Comparison of ENCODE assay signal across 19 cellular contexts in genomic region chr4:70236125-70236524, GRCh38. TPM values are rescaled to one million over a fixed set of nuclear protein-coding genes. Genes with fewer than 3 reads are reported as not detected.
DNase-seq lines count a peak whose midpoint lies in the region; ATAC-seq and TF ChIP-seq lines count a peak whose summit lies in the region.
"Had no signal": no experiment of that assay in that cellular context is flagged by ENCODE, and none has a peak within 500 bp of the region (broad histone marks: within the 10 kb centered on the region; RNA-seq: fewer than 3 reads in every experiment).

No MANE protein-coding gene starts in this region.

- H3K4me1 Mint-ChIP-seq in mesothelial cell of epicardium, result peaks cover 27% of the 10 kb centered on the region
- H3K4me1 Mint-ChIP-seq: CD8-positive, alpha-beta memory T cell; H9 had no signal

- H3K27me3 ChIP-seq in RWPE2 (ENCODE audit: insufficient read depth, poor library complexity, severe bottlenecking) (no peaks in the 10 kb centered on the region), breast epithelium (no peaks in the 10 kb centered on the region)
- H3K27me3 ChIP-seq: BLaER1 had no signal

- TF ChIP-seq POLR2A in breast epithelium (IDR thresholded peaks at IDR 0.05), result no peak

- H3K27me3 Mint-ChIP-seq in mesothelial cell of epicardium (ENCODE audit: low read depth), result no peaks in the 10 kb centered on the region
- H3K27me3 Mint-ChIP-seq: CD8-positive, alpha-beta memory T cell had no signal

- no peak overlapping the region for H3K4me3 Mint-ChIP-seq in mesothelial cell of epicardium
- H3K4me3 Mint-ChIP-seq: CD8-positive, alpha-beta memory T cell; H9 had no signal

- peak overlapping the region; percentile 1 for H3K27ac Mint-ChIP-seq in mesothelial cell of epicardium
- H3K27ac Mint-ChIP-seq: CD8-positive, alpha-beta memory T cell; H9 had no signal

- H3K36me3 ChIP-seq in RWPE2 (ENCODE audit: low read depth) (no peaks in the 10 kb centered on the region), breast epithelium (no peaks in the 10 kb centered on the region)
- H3K36me3 ChIP-seq: BLaER1 had no signal

- H3K9me3 ChIP-seq in RWPE2 (ENCODE audit: severe bottlenecking), result no peaks in the 10 kb centered on the region
- no peaks in the 10 kb centered on the region for H3K9me3 ChIP-seq in breast epithelium
- H3K9me3 ChIP-seq: BLaER1, Caco-2 had no signal

- intact Hi-C loops in breast epithelium (cut with DNase I; ENCODE audit: low total_unique reads), result no loop called here

- no peak overlapping the region for H3K27ac ChIP-seq in RWPE2 (ENCODE audit: poor library complexity, severe bottlenecking)
- H3K27ac ChIP-seq in breast epithelium, result no peak overlapping the region
- H3K27ac ChIP-seq: BLaER1 had no signal

- no peaks in the 10 kb centered on the region for H3K36me3 Mint-ChIP-seq in mesothelial cell of epicardium
- H3K36me3 Mint-ChIP-seq: CD8-positive, alpha-beta memory T cell had no signal

- no peak overlapping the region for H3K4me3 ChIP-seq in RWPE2 (ENCODE audit: severe bottlenecking)
- no peak overlapping the region for H3K4me3 ChIP-seq in epithelial cell of esophagus (ENCODE audit: low read length)
- no peak overlapping the region for H3K4me3 ChIP-seq in breast epithelium
- H3K4me3 ChIP-seq: BLaER1, GM12878 had no signal

- TF ChIP-seq CTCF in RWPE2 (IDR thresholded peaks at IDR 0.05; ENCODE audit: poor library complexity, severe bottlenecking), result no peak
- TF ChIP-seq CTCF in epithelial cell of esophagus (IDR thresholded peaks at IDR 0.05; ENCODE audit: insufficient read depth, low read depth, low read length, missing control alignments), result no peak
- no peak for TF ChIP-seq CTCF in mesothelial cell of epicardium (IDR thresholded peaks at IDR 0.05; ENCODE audit: unreplicated experiment)
- no peak for TF ChIP-seq CTCF in breast epithelium (IDR thresholded peaks at IDR 0.05)

- DNase-seq in ELR (ENCODE audit: low read depth) (peak; percentile 47), RWPE2 (ENCODE audit: low spot score) (no peak), epithelial cell of esophagus (ENCODE audit: low read depth) (peak; percentile 11), mesothelial cell of epicardium (ENCODE audit: low spot score in 2 of 2, unreplicated experiment in 2 of 2) (no peak), breast epithelium (ENCODE audit: low spot score in 2 of 2) (no peak), activated T-cell treated with anti-CD3 and anti-CD28 coated beads for 4 hours (no peak), superior temporal gyrus (ENCODE audit: extremely low spot score) (no peak)
- DNase-seq: 8988T; AML-193; Caco-2; CD8-positive, alpha-beta memory T cell; GOT3; H9 had no signal

- H3K9me3 Mint-ChIP-seq in mesothelial cell of epicardium, result no peaks in the 10 kb centered on the region
- H3K9me3 Mint-ChIP-seq: H9 had no signal

- H3K4me1 ChIP-seq in RWPE2 (ENCODE audit: insufficient read depth, poor library complexity, severe bottlenecking) (no peaks in the 10 kb centered on the region), breast epithelium (no peaks in the 10 kb centered on the region)
- H3K4me1 ChIP-seq: BLaER1 had no signal

- ATAC-seq in RWPE2 (ENCODE audit: low read depth) (peak; percentile 42; the same call in 1 of the 3 replicates), GM21825 (IDR thresholded peaks at IDR 0.05; ENCODE audit: unreplicated experiment) (no peak)
- ATAC-seq: GM12878, HepG2 had no signal

RNA-seq across cellular contexts. Expression of gene CSN3, which starts 6.3 kb away (rescaled TPM):
- not detected in 3 replicates for total RNA-seq in mesothelial cell of epicardium
- 1 to 10 TPM in 1 of 3 donors, under 1 TPM in 1, not detected in 1; 0.66 to 4.1 TPM for total RNA-seq in breast epithelium
- total RNA-seq: Caco-2; CD8-positive, alpha-beta memory T cell; Daoy; G401; GM12878; H9; HepG2 had no signal

RNA-seq across cellular contexts. Expression of gene FDCSP, which starts 10.2 kb away (rescaled TPM):
- total RNA-seq in mesothelial cell of epicardium, result 0.72 to 1.5 TPM (median 0.75 TPM) in 3 replicates
- total RNA-seq in breast epithelium, result 10 to 100 TPM in 2 of 3 donors, not detected in 1; 13.4 to 78.2 TPM
- total RNA-seq: Caco-2; CD8-positive, alpha-beta memory T cell; G401; GM12878; H9; HepG2 had no signal

RNA-seq across cellular contexts. Expression of gene ODAM, which starts 40.6 kb away (rescaled TPM):
- total RNA-seq in mesothelial cell of epicardium (2.8 to 3.2 TPM (median 3.1 TPM) in 3 replicates), breast epithelium (1 to 10 TPM in 1 of 3 donors, not detected in 2; 1.2 TPM)
- total RNA-seq: CD8-positive, alpha-beta memory T cell; Daoy; G401; GM12878; H9 had no signal

Comparison
In these comparisons a context has a peak if more than half of its experiments do, and no peak if none do; other contexts are left out.
1. DNase-seq: peak in ELR (single experiment) and epithelial cell of esophagus (single experiment); none in RWPE2 (single experiment), mesothelial cell of epicardium (0 of 2), breast epithelium (0 of 2), activated T-cell treated with anti-CD3 and anti-CD28 coated beads for 4 hours (single experiment) and superior temporal gyrus (single experiment).